1 cellular context compared by ENCODE assay signal in the genomic region with DNA sequence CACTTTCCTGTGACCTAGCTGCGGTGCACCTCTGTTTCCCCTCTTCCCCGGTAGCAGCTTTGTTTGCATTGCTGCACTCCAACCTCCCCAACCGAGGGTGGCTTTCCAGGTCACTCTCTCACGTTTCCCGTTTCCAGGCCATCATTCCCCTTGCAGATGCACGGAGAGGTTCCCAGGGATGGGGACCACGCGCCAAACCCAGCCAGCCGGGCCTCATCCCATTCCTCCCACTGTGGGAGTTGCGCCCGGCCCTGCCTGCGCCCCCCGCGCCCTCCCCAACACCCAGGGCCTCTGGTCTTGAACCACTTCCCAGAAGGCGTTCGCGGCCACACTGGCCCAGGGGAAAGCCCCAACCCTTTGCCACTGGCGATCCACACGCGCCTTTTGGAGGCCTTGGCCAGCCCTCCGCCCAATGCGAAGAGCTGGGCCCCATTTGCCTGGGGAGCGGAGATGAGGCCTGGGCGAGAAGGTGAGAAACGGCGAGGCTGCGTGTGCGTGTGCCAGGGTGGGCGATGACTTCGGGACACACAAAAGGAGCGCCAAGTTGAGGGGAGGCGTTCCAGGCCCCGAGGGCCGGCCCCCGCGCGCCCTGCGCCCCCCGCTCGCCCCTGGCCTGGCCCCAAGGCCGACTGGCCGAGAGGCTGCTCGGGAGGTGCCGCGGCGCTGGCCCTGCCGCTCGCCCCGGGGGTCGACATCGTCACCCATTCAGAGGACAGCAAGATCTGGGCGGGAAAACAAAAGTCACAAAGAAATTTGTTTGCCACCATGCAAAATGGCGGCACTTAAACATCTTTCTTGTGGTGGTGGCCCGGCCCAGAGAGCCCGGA.
TF ChIP-seq lines count a peak whose summit lies in the region.

No MANE protein-coding gene starts in this region.

TF ChIP-seq in H1, 55 proteins besides CTCF, POLR2A, EP300 and RAD21:
- TF ChIP-seq TBP (IDR thresholded peaks at IDR 0.05; ENCODE audit: low read depth, low read length) (peak; percentile 51; the same call in 1 of the 2 replicates), CTBP2 (IDR thresholded peaks at IDR 0.05; ENCODE audit: borderline replicate concordance, insufficient read depth, insufficient read length, low read length) (peak; percentile 98), EZH2 (IDR thresholded peaks at IDR 0.05; ENCODE audit: low read depth, low read length, severe bottlenecking) (no peak), SUZ12 (IDR thresholded peaks at IDR 0.05; ENCODE audit: low read length) (peak; percentile 67; the same call in 1 of the 2 replicates), NRF1 (IDR thresholded peaks at IDR 0.05; ENCODE audit: low read depth, low read length) (no peak), YY1 (IDR thresholded peaks at IDR 0.05; ENCODE audit: low read depth, low read length) (peak; percentile 87), SP2 (IDR thresholded peaks at IDR 0.05; ENCODE audit: low read length) (no peak), EGR1 (IDR thresholded peaks at IDR 0.05; ENCODE audit: borderline replicate concordance, low read depth, low read length) (0 out of 2 replicates have a peak, but pooled peaks have one; percentile 35), GTF2F1 (IDR thresholded peaks at IDR 0.05; ENCODE audit: borderline replicate concordance, low read depth, low read length) (no peak), E2F6 (IDR thresholded peaks at IDR 0.05) (peak; percentile 34; the same call in 1 of the 2 replicates), CHD1 (IDR thresholded peaks at IDR 0.05; ENCODE audit: low read depth, low read length) (no peak; the same call in 1 of the 2 replicates), TEAD4 (IDR thresholded peaks at IDR 0.05; ENCODE audit: low read depth, low read length) (0 out of 2 replicates have a peak, but pooled peaks have one; percentile 16), GABPA (IDR thresholded peaks at IDR 0.05; ENCODE audit: borderline replicate concordance, insufficient read depth, low read length) (no peak), ASH2L (IDR thresholded peaks at IDR 0.05; ENCODE audit: low read length) (peak; percentile 53), FOSL1 (IDR thresholded peaks at IDR 0.05; ENCODE audit: insufficient read depth, low read depth, low read length) (no peak), TAF1 (IDR thresholded peaks at IDR 0.05; ENCODE audit: low read depth, low read length) (peak; percentile 46; the same call in 1 of the 2 replicates), RBBP5 (IDR thresholded peaks at IDR 0.05; ENCODE audit: borderline replicate concordance, low read depth, low read length) (peak; percentile 95; the same call in 1 of the 2 replicates), JUND (IDR thresholded peaks at IDR 0.05; ENCODE audit: low read length) (no peak), CREB1 (IDR thresholded peaks at IDR 0.05) (no peak), TAF7 (optimal IDR thresholded peaks at IDR 0.05; ENCODE audit: borderline replicate concordance, low read depth, low read length) (peak; percentile 54), KDM5A (IDR thresholded peaks at IDR 0.05; ENCODE audit: low read length) (no peak), SIN3A (conservative IDR thresholded peaks at IDR 0.05 in 1 of 2, IDR thresholded peaks at IDR 0.05 in 1 of 2; ENCODE audit: low read depth in 1 of 2, low read length in 2 of 2) (0 out of 4 replicates have a peak, but pooled peaks have one; percentile 21 to 24), SIX5 (IDR thresholded peaks at IDR 0.05; ENCODE audit: low read depth, low read length) (no peak), SAP30 (IDR thresholded peaks at IDR 0.05; ENCODE audit: insufficient read depth, insufficient replicate concordance, low read length) (no peak)
- TF ChIP-seq, protein P1, sequence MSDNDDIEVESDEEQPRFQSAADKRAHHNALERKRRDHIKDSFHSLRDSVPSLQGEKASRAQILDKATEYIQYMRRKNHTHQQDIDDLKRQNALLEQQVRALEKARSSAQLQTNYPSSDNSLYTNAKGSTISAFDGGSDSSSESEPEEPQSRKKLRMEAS (IDR thresholded peaks at IDR 0.05), result peak; percentile 2; the same call in 1 of the 2 replicates
- TF ChIP-seq, protein P2, sequence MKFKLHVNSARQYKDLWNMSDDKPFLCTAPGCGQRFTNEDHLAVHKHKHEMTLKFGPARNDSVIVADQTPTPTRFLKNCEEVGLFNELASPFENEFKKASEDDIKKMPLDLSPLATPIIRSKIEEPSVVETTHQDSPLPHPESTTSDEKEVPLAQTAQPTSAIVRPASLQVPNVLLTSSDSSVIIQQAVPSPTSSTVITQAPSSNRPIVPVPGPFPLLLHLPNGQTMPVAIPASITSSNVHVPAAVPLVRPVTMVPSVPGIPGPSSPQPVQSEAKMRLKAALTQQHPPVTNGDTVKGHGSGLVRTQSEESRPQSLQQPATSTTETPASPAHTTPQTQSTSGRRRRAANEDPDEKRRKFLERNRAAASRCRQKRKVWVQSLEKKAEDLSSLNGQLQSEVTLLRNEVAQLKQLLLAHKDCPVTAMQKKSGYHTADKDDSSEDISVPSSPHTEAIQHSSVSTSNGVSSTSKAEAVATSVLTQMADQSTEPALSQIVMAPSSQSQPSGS (IDR thresholded peaks at IDR 0.05; ENCODE audit: low read length), result no peak; the same call in none of the 2 replicates
